In genomic region chr3:104458657-104459056, GRCh38 we compare ENCODE assay signal across 15 cellular contexts.
DNase-seq lines count a peak whose midpoint lies in the region; ATAC-seq and TF ChIP-seq lines count a peak whose summit lies in the region.
"Had no signal": no experiment of that assay in that cellular context is flagged by ENCODE, and none has a peak within 500 bp of the region (broad histone marks: within the 10 kb centered on the region; RNA-seq: fewer than 3 reads in every experiment).

No MANE protein-coding gene starts in this region.

- peaks cover 2% of the 10 kb centered on the region for H3K4me1 Mint-ChIP-seq in T-helper 17 cell

- DNase-seq in epithelial cell of proximal tubule (ENCODE audit: low read depth) (peak; percentile 36), T-helper 17 cell (no peak), NK-92 (lab: John Stamatoyannopoulos, UW; ENCODE audit: unreplicated experiment) (no peak), NCI-H446 (lab: John Stamatoyannopoulos, UW) (no peak), NCI-H1417 (lab: John Stamatoyannopoulos, UW) (no peak)
- DNase-seq: C1 segment of cervical spinal cord; Calu3; CD4-positive, alpha-beta T cell; DMS 273 treated with DMSO at 0.1 percent for 48 hours; GOT3; H9 had no signal

- no peaks in the 10 kb centered on the region for H3K27me3 Mint-ChIP-seq in T-helper 17 cell
- H3K27me3 Mint-ChIP-seq: B cell; CD4-positive, alpha-beta T cell had no signal

- no peaks in the 10 kb centered on the region for H3K9me3 ChIP-seq in T-helper 17 cell (ENCODE audit: control insufficient read depth, low read length, poor library complexity, severe bottlenecking)

- ATAC-seq in GM18907 (IDR thresholded peaks at IDR 0.05; ENCODE audit: unreplicated experiment) (peak; percentile 71), HG03097 (IDR thresholded peaks at IDR 0.05; ENCODE audit: low FRiP score, unreplicated experiment) (peak; percentile 71), T-helper 17 cell (no peak)
- ATAC-seq: GM12878 had no signal

- no peaks in the 10 kb centered on the region for H3K36me3 Mint-ChIP-seq in T-helper 17 cell (ENCODE audit: low read depth)

- H3K4me3 Mint-ChIP-seq in T-helper 17 cell, result no peak overlapping the region
- H3K4me3 Mint-ChIP-seq: B cell; CD4-positive, alpha-beta T cell; H9 had no signal

- H3K4me3 ChIP-seq in epithelial cell of proximal tubule (ENCODE audit: low read depth, low read length), result no peak overlapping the region
- H3K4me3 ChIP-seq: GM12878 had no signal

- TF ChIP-seq CTCF in epithelial cell of proximal tubule (conservative IDR thresholded peaks at IDR 0.05; ENCODE audit: low read depth, low read length), result no peak

- H3K27ac Mint-ChIP-seq in T-helper 17 cell, result no peak overlapping the region
- H3K27ac Mint-ChIP-seq: B cell; CD4-positive, alpha-beta T cell; H9 had no signal
